ENCODE assay signal across 1 cellular context in genomic region chr10:122458693-122459092, GRCh38.
TF ChIP-seq lines count a peak whose summit lies in the region.

No MANE protein-coding gene starts in this region.

TF ChIP-seq in SK-N-SH treated with all-trans-retinoic acid at 6 μM for 48 hours, 23 proteins besides CTCF, POLR2A, EP300 and RAD21:
- TF ChIP-seq, protein P1, sequence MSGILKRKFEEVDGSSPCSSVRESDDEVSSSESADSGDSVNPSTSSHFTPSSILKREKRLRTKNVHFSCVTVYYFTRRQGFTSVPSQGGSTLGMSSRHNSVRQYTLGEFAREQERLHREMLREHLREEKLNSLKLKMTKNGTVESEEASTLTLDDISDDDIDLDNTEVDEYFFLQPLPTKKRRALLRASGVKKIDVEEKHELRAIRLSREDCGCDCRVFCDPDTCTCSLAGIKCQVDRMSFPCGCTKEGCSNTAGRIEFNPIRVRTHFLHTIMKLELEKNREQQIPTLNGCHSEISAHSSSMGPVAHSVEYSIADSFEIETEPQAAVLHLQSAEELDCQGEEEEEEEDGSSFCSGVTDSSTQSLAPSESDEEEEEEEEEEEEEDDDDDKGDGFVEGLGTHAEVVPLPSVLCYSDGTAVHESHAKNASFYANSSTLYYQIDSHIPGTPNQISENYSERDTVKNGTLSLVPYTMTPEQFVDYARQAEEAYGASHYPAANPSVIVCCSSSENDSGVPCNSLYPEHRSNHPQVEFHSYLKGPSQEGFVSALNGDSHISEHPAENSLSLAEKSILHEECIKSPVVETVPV (CRISPR knock-in tag; IDR thresholded peaks at IDR 0.05) = no peak
- no peak for TF ChIP-seq ZNF8 (CRISPR knock-in tag; IDR thresholded peaks at IDR 0.05)
- TF ChIP-seq SNAI2 (CRISPR knock-in tag; IDR thresholded peaks at IDR 0.05) = no peak
- no peak for TF ChIP-seq ZFP30 (CRISPR knock-in tag; IDR thresholded peaks at IDR 0.05)
- TF ChIP-seq GLIS3 (CRISPR knock-in tag; IDR thresholded peaks at IDR 0.05) = no peak
- TF ChIP-seq ZNF70 (CRISPR knock-in tag; IDR thresholded peaks at IDR 0.05) = no peak
- no peak for TF ChIP-seq ZC3H10 (CRISPR knock-in tag; IDR thresholded peaks at IDR 0.05)
- no peak for TF ChIP-seq RARB (CRISPR knock-in tag; IDR thresholded peaks at IDR 0.05)
- TF ChIP-seq ARNTL (CRISPR knock-in tag; IDR thresholded peaks at IDR 0.05; ENCODE audit: borderline replicate concordance, low read depth) = no peak
- TF ChIP-seq, protein P2, sequence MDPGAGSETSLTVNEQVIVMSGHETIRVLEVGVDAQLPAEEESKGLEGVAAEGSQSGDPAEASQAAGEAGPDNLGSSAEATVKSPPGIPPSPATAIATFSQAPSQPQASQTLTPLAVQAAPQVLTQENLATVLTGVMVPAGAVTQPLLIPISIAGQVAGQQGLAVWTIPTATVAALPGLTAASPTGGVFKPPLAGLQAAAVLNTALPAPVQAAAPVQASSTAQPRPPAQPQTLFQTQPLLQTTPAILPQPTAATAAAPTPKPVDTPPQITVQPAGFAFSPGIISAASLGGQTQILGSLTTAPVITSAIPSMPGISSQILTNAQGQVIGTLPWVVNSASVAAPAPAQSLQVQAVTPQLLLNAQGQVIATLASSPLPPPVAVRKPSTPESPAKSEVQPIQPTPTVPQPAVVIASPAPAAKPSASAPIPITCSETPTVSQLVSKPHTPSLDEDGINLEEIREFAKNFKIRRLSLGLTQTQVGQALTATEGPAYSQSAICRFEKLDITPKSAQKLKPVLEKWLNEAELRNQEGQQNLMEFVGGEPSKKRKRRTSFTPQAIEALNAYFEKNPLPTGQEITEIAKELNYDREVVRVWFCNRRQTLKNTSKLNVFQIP (CRISPR knock-in tag; IDR thresholded peaks at IDR 0.05; ENCODE audit: borderline replicate concordance, low read depth) = no peak
- no peak for TF ChIP-seq TOX (CRISPR knock-in tag; IDR thresholded peaks at IDR 0.05; ENCODE audit: borderline replicate concordance)
- TF ChIP-seq CSDC2 (CRISPR knock-in tag; IDR thresholded peaks at IDR 0.05) = no peak
- TF ChIP-seq ZFP3 (CRISPR knock-in tag; IDR thresholded peaks at IDR 0.05) = no peak
TF ChIP-seq in SK-N-SH treated with all-trans-retinoic acid at 6 μM for 48 hours: peak in this region for 0.
